ENCODE assay signal across 1 cellular context in genomic region chr1:1406101-1406820, GRCh38.
TF ChIP-seq lines count a peak whose summit lies in the region.

No MANE protein-coding gene starts in this region.

TF ChIP-seq in GM12878, 131 proteins besides CTCF, POLR2A, EP300 and RAD21:
- peak; percentile 86 for TF ChIP-seq MLLT1 (IDR thresholded peaks at IDR 0.05)
- TF ChIP-seq BCL11A (IDR thresholded peaks at IDR 0.05; ENCODE audit: low read depth, low read length): no peak
- 0 out of 2 replicates have a peak, but pooled peaks have one; percentile 32 for TF ChIP-seq SMAD5 (IDR thresholded peaks at IDR 0.05; ENCODE audit: low read depth)
- TF ChIP-seq ETV6 (conservative IDR thresholded peaks at IDR 0.05 in 1 of 2, IDR thresholded peaks at IDR 0.05 in 1 of 2; ENCODE audit: borderline replicate concordance in 1 of 2, low read depth in 1 of 2): no peak
- TF ChIP-seq MTA3 (IDR thresholded peaks at IDR 0.05; ENCODE audit: borderline replicate concordance, low read length): no peak
- no peak for TF ChIP-seq ZNF274 (IDR thresholded peaks at IDR 0.05; ENCODE audit: insufficient read depth, insufficient read length)
- TF ChIP-seq RCOR1 (conservative IDR thresholded peaks at IDR 0.05; ENCODE audit: low read depth, low read length): no peak
- TF ChIP-seq SUZ12 (IDR thresholded peaks at IDR 0.05; ENCODE audit: unreplicated experiment): no peak
- no peak for TF ChIP-seq E2F4 (IDR thresholded peaks at IDR 0.05; ENCODE audit: low read depth, low read length)
- TF ChIP-seq SREBF2 (IDR thresholded peaks at IDR 0.05; ENCODE audit: low read length): no peak
- TF ChIP-seq ELK1 (IDR thresholded peaks at IDR 0.05; ENCODE audit: low read depth, low read length): no peak
- TF ChIP-seq BHLHE40 (IDR thresholded peaks at IDR 0.05; ENCODE audit: borderline replicate concordance in 1 of 2, low read depth in 2 of 2, low read length in 1 of 2): peak; percentile 16 to 40; a peak in 1 of 4 replicates
- TF ChIP-seq HCFC1 (IDR thresholded peaks at IDR 0.05; ENCODE audit: low read length): no peak
- TF ChIP-seq LARP7 (IDR thresholded peaks at IDR 0.05): no peak
- TF ChIP-seq ATF7 (IDR thresholded peaks at IDR 0.05; ENCODE audit: low read depth): no peak
TF ChIP-seq in GM12878: peak in this region for 3.
